In genomic region chr20:33947709-33948295, GRCh38 we compare ENCODE assay signal across 8 cellular contexts. TPM values are rescaled to one million over a fixed set of nuclear protein-coding genes. Genes with fewer than 3 reads are reported as not detected.
A peak's percentile ranks its signal among the peaks of the same experiment; 100 is the strongest.
DNase-seq lines count a peak whose midpoint lies in the region; ATAC-seq and TF ChIP-seq lines count a peak whose summit lies in the region.

No MANE protein-coding gene starts in this region.

- no peak overlapping the region for H2AFZ ChIP-seq in trophoblast cell (ENCODE audit: insufficient read depth, low read length, poor library complexity)

- H3K9me3 ChIP-seq in WERI-Rb-1 (ENCODE audit: severe bottlenecking) = peaks cover 2% of the 10 kb centered on the region
- H3K9me3 ChIP-seq in trophoblast cell (ENCODE audit: insufficient read depth, low read depth, low read length) = peaks cover 2% of the 10 kb centered on the region

- H4K8ac ChIP-seq in trophoblast cell (ENCODE audit: low read depth, low read length) = no peak overlapping the region

- no peak overlapping the region for H3K4ac ChIP-seq in trophoblast cell (ENCODE audit: low read depth, low read length)

- no peak overlapping the region for H4K91ac ChIP-seq in trophoblast cell (ENCODE audit: low read depth, low read length)

- H2BK120ac ChIP-seq in trophoblast cell (ENCODE audit: insufficient read depth, low read length, poor library complexity) = no peak overlapping the region

- H4K12ac ChIP-seq in trophoblast cell (ENCODE audit: low read depth, low read length) = no peak overlapping the region

- H3K79me2 ChIP-seq in trophoblast cell (ENCODE audit: control insufficient read depth, insufficient read depth, low read length, poor library complexity) = no peaks in the 10 kb centered on the region

- peak; percentile 94 for TF ChIP-seq CTCF in WERI-Rb-1 (IDR thresholded peaks at IDR 0.05; ENCODE audit: low read depth, low read length)
- TF ChIP-seq CTCF in endothelial cell (IDR thresholded peaks at IDR 0.05; ENCODE audit: unreplicated experiment) = peak; percentile 93

- H3K79me1 ChIP-seq in trophoblast cell (ENCODE audit: low read length) = no peaks in the 10 kb centered on the region

- no peak overlapping the region for H2BK12ac ChIP-seq in trophoblast cell (ENCODE audit: low read length)

- H3K4me3 ChIP-seq in WERI-Rb-1 (ENCODE audit: low read depth, low read length) = no peak overlapping the region
- no peak overlapping the region for H3K4me3 ChIP-seq in trophoblast cell (ENCODE audit: low read depth, low read length)

- H3K9me3 Mint-ChIP-seq in endothelial cell (ENCODE audit: unreplicated experiment) = peaks cover 12% of the 10 kb centered on the region

- no peaks in the 10 kb centered on the region for H3K36me3 ChIP-seq in WERI-Rb-1
- H3K36me3 ChIP-seq in trophoblast cell (ENCODE audit: control insufficient read depth in 1 of 2, insufficient read depth in 2 of 2, low read length in 2 of 2) = no peaks in the 10 kb centered on the region

- peaks cover 6% of the 10 kb centered on the region for H3K27me3 Mint-ChIP-seq in endothelial cell (ENCODE audit: unreplicated experiment)

- H3K14ac ChIP-seq in trophoblast cell (ENCODE audit: low read length) = no peak overlapping the region

- no peaks in the 10 kb centered on the region for H3K4me1 Mint-ChIP-seq in endothelial cell (ENCODE audit: unreplicated experiment)

- no peak overlapping the region for H3K27ac Mint-ChIP-seq in endothelial cell (ENCODE audit: unreplicated experiment)

- H3K9ac ChIP-seq in trophoblast cell (ENCODE audit: low read length) = no peak overlapping the region

- peaks cover 4% of the 10 kb centered on the region for H3K36me3 Mint-ChIP-seq in endothelial cell (ENCODE audit: low read depth, unreplicated experiment)

- no peaks in the 10 kb centered on the region for H3K27me3 ChIP-seq in WERI-Rb-1 (ENCODE audit: insufficient read depth, low read depth, severe bottlenecking)
- H3K27me3 ChIP-seq in trophoblast cell (ENCODE audit: insufficient read depth, low read length) = no peaks in the 10 kb centered on the region

- ATAC-seq in GM18873 (IDR thresholded peaks at IDR 0.05; ENCODE audit: low FRiP score, unreplicated experiment) = no peak

- H3K4me3 Mint-ChIP-seq in endothelial cell (ENCODE audit: unreplicated experiment) = no peak overlapping the region

- no peak overlapping the region for H3K18ac ChIP-seq in trophoblast cell (ENCODE audit: low read length)

- no peaks in the 10 kb centered on the region for H3K4me1 ChIP-seq in trophoblast cell (ENCODE audit: control insufficient read depth in 1 of 2, insufficient read depth in 2 of 2, low read length in 2 of 2)

- no peak overlapping the region for H3K4me2 ChIP-seq in trophoblast cell (ENCODE audit: low read length)

- no peak overlapping the region for H3K27ac ChIP-seq in WERI-Rb-1
- no peak overlapping the region for H3K27ac ChIP-seq in trophoblast cell (ENCODE audit: low read depth, low read length)

- no peak overlapping the region for H2BK5ac ChIP-seq in trophoblast cell (ENCODE audit: low read depth, low read length, poor library complexity)

- no peak overlapping the region for H2AK5ac ChIP-seq in trophoblast cell (ENCODE audit: low read length)

- no CpG with 5 or more reads among the region's 2 CpGs for WGBS in trophoblast cell (ENCODE audit: extremely low coverage, insufficient coverage, insufficient read length)

- DNase-seq in NCI-H510A treated with DMSO at 0.1 percent for 48 hours (lab: John Stamatoyannopoulos, UW) (peak; percentile 61), NCI-H510A (lab: John Stamatoyannopoulos, UW) (no peak), NCI-H1694 (lab: John Stamatoyannopoulos, UW) (peak; percentile 42), WERI-Rb-1 (peak; percentile 86), endothelial cell (ENCODE audit: low spot score) (peak; percentile 58), trophoblast cell (peak; percentile 49 to 89), DMS79 (lab: John Stamatoyannopoulos, UW) (no peak)

- no peak overlapping the region for H3K23ac ChIP-seq in trophoblast cell (ENCODE audit: low read length)

RNA-seq across cellular contexts. Expression of gene RALY, which starts 45.9 kb away (rescaled TPM):
- total RNA-seq in endothelial cell (ENCODE audit: unreplicated experiment) = 168 TPM
- polyA plus RNA-seq in trophoblast cell (2013) = 138 and 151 TPM in 2 replicates

Comparison
In these comparisons a context has a peak if more than half of its experiments do, and no peak if none do; other contexts are left out.
1. DNase-seq: peak in NCI-H510A treated with DMSO at 0.1 percent for 48 hours (single experiment), NCI-H1694 (single experiment), WERI-Rb-1 (single experiment), endothelial cell (single experiment) and trophoblast cell (2 of 2); none in NCI-H510A (single experiment) and DMS79 (single experiment).